In genomic region chr22:35688913-35689675, GRCh38 we compare ENCODE assay signal across 20 cellular contexts. TPM values are rescaled to one million over a fixed set of nuclear protein-coding genes. Genes with fewer than 3 reads are reported as not detected.
"Had no signal": no experiment of that assay in that cellular context is flagged by ENCODE, and none has a peak within 500 bp of the region (broad histone marks: within the 10 kb centered on the region; RNA-seq: fewer than 3 reads in every experiment).

No MANE protein-coding gene starts in this region.

- H3K36me3 ChIP-seq: colonic mucosa, lower lobe of right lung, neutrophil, thoracic aorta, upper lobe of left lung had no signal

- H3K36me3 Mint-ChIP-seq: activated CD4-positive, alpha-beta memory T cell treated with anti-CD3 and anti-CD28 coated beads for 36 hours; activated naive CD8-positive, alpha-beta T cell treated with anti-CD3 and anti-CD28 coated beads, Interleukin-2, amount 10 ng/mL, durations not matched to agents 7 days and 5 days; natural killer cell; stimulated activated naive B cell treated with anti-CD40 and anti-IgM and Interleukin-4, amounts not matched to agents 10 μg/mL and 1 μg/mL and 100 μg/mL, for 72 hours had no signal

- H3K4me3 ChIP-seq: colonic mucosa, hepatocyte, lower lobe of right lung, thoracic aorta, upper lobe of left lung had no signal

- H3K9me3 ChIP-seq: colonic mucosa, lower lobe of right lung, neutrophil, thoracic aorta, upper lobe of left lung had no signal

- H3K27me3 ChIP-seq: colonic mucosa, hepatocyte, neutrophil, upper lobe of left lung had no signal

- H3K4me3 Mint-ChIP-seq: activated B cell treated with CpG ODN at 0.5 μM for 24 hours; activated CD4-positive, alpha-beta memory T cell treated with anti-CD3 and anti-CD28 coated beads for 36 hours; activated naive CD8-positive, alpha-beta T cell treated with anti-CD3 and anti-CD28 coated beads, Interleukin-2, amount 10 ng/mL, durations not matched to agents 7 days and 5 days; natural killer cell; stimulated activated naive B cell treated with anti-CD40 and anti-IgM and Interleukin-4, amounts not matched to agents 10 μg/mL and 1 μg/mL and 100 μg/mL, for 72 hours had no signal

- H3K27ac ChIP-seq: colonic mucosa, hepatocyte, lower lobe of right lung, neutrophil, thoracic aorta, upper lobe of left lung had no signal

- ATAC-seq: esophagus mucosa; left colon; lower lobe of right lung; natural killer cell; stimulated activated naive B cell treated with anti-CD40 and anti-IgM and Interleukin-4, amounts not matched to agents 10 μg/mL and 1 μg/mL and 100 μg/mL, for 72 hours had no signal

- H3K27ac Mint-ChIP-seq: activated B cell treated with CpG ODN at 0.5 μM for 24 hours; activated CD4-positive, alpha-beta memory T cell treated with anti-CD3 and anti-CD28 coated beads for 36 hours; activated naive CD8-positive, alpha-beta T cell treated with anti-CD3 and anti-CD28 coated beads, Interleukin-2, amount 10 ng/mL, durations not matched to agents 7 days and 5 days; natural killer cell; stimulated activated naive B cell treated with anti-CD40 and anti-IgM and Interleukin-4, amounts not matched to agents 10 μg/mL and 1 μg/mL and 100 μg/mL, for 72 hours had no signal

- H3K9me3 Mint-ChIP-seq: activated B cell treated with CpG ODN at 0.5 μM for 24 hours; activated CD4-positive, alpha-beta memory T cell treated with anti-CD3 and anti-CD28 coated beads for 36 hours; activated naive CD8-positive, alpha-beta T cell treated with anti-CD3 and anti-CD28 coated beads, Interleukin-2, amount 10 ng/mL, durations not matched to agents 7 days and 5 days had no signal

- DNase-seq: activated B cell treated with CpG ODN at 0.5 μM for 24 hours; activated CD4-positive, alpha-beta memory T cell treated with anti-CD3 and anti-CD28 coated beads for 36 hours; activated CD4-positive, alpha-beta T cell treated with anti-CD3 and anti-CD28 coated beads for 4 hours; activated naive CD4-positive, alpha-beta T cell treated with Interleukin-2 at 50 U/mL for 16 hours; activated naive CD8-positive, alpha-beta T cell treated with anti-CD3 and anti-CD28 coated beads, Interleukin-2, amount 10 ng/mL, durations not matched to agents 7 days and 5 days; activated T-cell treated with anti-CD3 and anti-CD28 coated beads for 4 hours; amygdala; colonic mucosa; left colon; lower lobe of right lung; natural killer cell; stimulated activated naive B cell treated with anti-CD40 and anti-IgM and Interleukin-4, amounts not matched to agents 10 μg/mL and 1 μg/mL and 100 μg/mL, for 72 hours; upper lobe of left lung had no signal

- H3K4me1 Mint-ChIP-seq: activated naive CD8-positive, alpha-beta T cell treated with anti-CD3 and anti-CD28 coated beads, Interleukin-2, amount 10 ng/mL, durations not matched to agents 7 days and 5 days; natural killer cell had no signal

RNA-seq across cellular contexts. Expression of gene APOL5, which starts 28.6 kb away (rescaled TPM):
- total RNA-seq: activated B cell treated with CpG ODN at 0.5 μM for 24 hours; activated CD4-positive, alpha-beta memory T cell treated with anti-CD3 and anti-CD28 coated beads for 36 hours; activated naive CD8-positive, alpha-beta T cell treated with anti-CD3 and anti-CD28 coated beads, Interleukin-2, amount 10 ng/mL, durations not matched to agents 7 days and 5 days; cardiac septum; colonic mucosa; esophagus mucosa; glomerular endothelial cell; hepatocyte; left colon; lower lobe of right lung; natural killer cell; T-helper 2 cell treated with Interferon-gamma antibody and Interleukin-4, amounts not matched to agents 100 ng/mL and 5 ng/mL, for 36 hours; thoracic aorta; upper lobe of left lung had no signal
